In the genomic region with DNA sequence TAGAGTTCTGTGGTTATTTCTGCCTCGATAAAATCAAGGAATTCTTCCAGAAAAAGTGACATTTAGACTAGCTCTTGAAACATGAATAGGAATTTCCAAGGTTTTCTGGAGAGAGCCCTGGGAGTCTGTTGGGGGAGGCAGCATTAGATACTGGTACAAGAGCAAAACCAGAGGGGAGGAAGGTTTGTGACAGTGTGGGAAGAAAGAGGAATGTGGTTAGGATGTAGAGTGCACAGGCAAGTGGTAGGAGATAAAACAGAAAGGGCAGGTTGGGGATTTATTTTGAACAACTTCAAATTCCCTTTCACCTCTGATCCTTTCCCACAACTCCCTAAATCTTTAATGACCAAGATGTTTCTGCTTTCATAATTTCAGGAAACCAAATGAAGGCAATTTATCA, we compare ENCODE assay signal across 28 cellular contexts.
DNase-seq lines count a peak whose midpoint lies in the region; ATAC-seq, FAIRE-seq and TF ChIP-seq lines count a peak whose summit lies in the region.
"Had no signal": no experiment of that assay in that cellular context is flagged by ENCODE, and none has a peak within 500 bp of the region (broad histone marks: within the 10 kb centered on the region; RNA-seq: fewer than 3 reads in every experiment).

No MANE protein-coding gene starts in this region.

- H3K27me3 Mint-ChIP-seq in activated naive CD4-positive, alpha-beta T cell treated with anti-CD3 and anti-CD28 coated beads, Interleukin-2, amount 50 U/mL, for 24 hours = peaks cover 1% of the 10 kb centered on the region
- no peaks in the 10 kb centered on the region for H3K27me3 Mint-ChIP-seq in activated naive CD4-positive, alpha-beta T cell treated with anti-CD3 and anti-CD28 coated beads, Interleukin-2, amount 10 ng/mL, durations not matched to agents 7 days and 5 days

- no TSS peak for BruUV-seq in PC-3 (replicated peaks; lab: Mats Ljungman, UMichigan)

- no peaks in the 10 kb centered on the region for H3K9me3 Mint-ChIP-seq in activated naive CD4-positive, alpha-beta T cell treated with anti-CD3 and anti-CD28 coated beads, Interleukin-2, amount 50 U/mL, for 24 hours
- no peaks in the 10 kb centered on the region for H3K9me3 Mint-ChIP-seq in activated naive CD4-positive, alpha-beta T cell treated with anti-CD3 and anti-CD28 coated beads, Interleukin-2, amount 10 ng/mL, durations not matched to agents 7 days and 5 days

- H3K4me3 ChIP-seq in PC-3 (ENCODE audit: low read length) (no peak overlapping the region), fibroblast of villous mesenchyme (ENCODE audit: low read depth, low read length) (no peak overlapping the region)
- H3K4me3 ChIP-seq: HAP-1, K562, PC-9, SJSA1 had no signal

- H3F3A ChIP-seq in PC-3 (ENCODE audit: low read length, unreplicated experiment) = peaks cover under 1% of the 10 kb centered on the region

- no peaks in the 10 kb centered on the region for H3K9me3 ChIP-seq in PC-3 (ENCODE audit: low read length)
- H3K9me3 ChIP-seq: BE2C, HAP-1, SJSA1 had no signal

- intact Hi-C loops in PC-3 (cut with micrococcal nuclease) = loop anchor here (10.0 kb wide), 1 partner anchor 582 kb away; no protein-coding TSS in a partner anchor

- H3K79me2 ChIP-seq in PC-3 (ENCODE audit: low read length) = no peaks in the 10 kb centered on the region

- TF ChIP-seq CTCF in PC-3 (conservative IDR thresholded peaks at IDR 0.05; ENCODE audit: low read depth, low read length) (no peak), fibroblast of villous mesenchyme (IDR thresholded peaks at IDR 0.05; ENCODE audit: insufficient read depth, low read depth, low read length) (no peak)

- H3K4me2 ChIP-seq in PC-3 (ENCODE audit: low read length) = no peak overlapping the region
- H3K4me2 ChIP-seq: PC-9 had no signal

- CTCF ChIA-PET in activated naive CD4-positive, alpha-beta T cell treated with anti-CD3 and anti-CD28 coated beads, Interleukin-2, amount 10 ng/mL, durations not matched to agents 7 days and 5 days (lab: Charles Lee) = interaction anchor here (2.4 kb wide), 1 partner anchor 997 kb away, joined by 7 read pairs; no protein-coding TSS in a partner anchor
- CTCF ChIA-PET in PC-3 (lab: Charles Lee) = no interaction called here

- H2AFZ ChIP-seq in PC-3 (ENCODE audit: low read length) = 0 out of 2 replicates have a peak overlapping the region, but pooled peaks have one; percentile 17
- H2AFZ ChIP-seq: PC-9 had no signal

- peaks cover 14% of the 10 kb centered on the region for H3K4me1 ChIP-seq in PC-3 (ENCODE audit: insufficient read depth, low read length)
- H3K4me1 ChIP-seq: BE2C, HAP-1 had no signal

- no peaks in the 10 kb centered on the region for H3K36me3 Mint-ChIP-seq in activated naive CD4-positive, alpha-beta T cell treated with anti-CD3 and anti-CD28 coated beads, Interleukin-2, amount 50 U/mL, for 24 hours
- H3K36me3 Mint-ChIP-seq in activated naive CD4-positive, alpha-beta T cell treated with anti-CD3 and anti-CD28 coated beads, Interleukin-2, amount 10 ng/mL, durations not matched to agents 7 days and 5 days = no peaks in the 10 kb centered on the region
- H3K36me3 Mint-ChIP-seq: CD14-positive monocyte had no signal

- no peaks in the 10 kb centered on the region for H4K20me1 ChIP-seq in PC-3 (ENCODE audit: low read length)

- H3K4me1 Mint-ChIP-seq in activated naive CD4-positive, alpha-beta T cell treated with anti-CD3 and anti-CD28 coated beads, Interleukin-2, amount 50 U/mL, for 24 hours = no peaks in the 10 kb centered on the region
- no peaks in the 10 kb centered on the region for H3K4me1 Mint-ChIP-seq in activated naive CD4-positive, alpha-beta T cell treated with anti-CD3 and anti-CD28 coated beads, Interleukin-2, amount 10 ng/mL, durations not matched to agents 7 days and 5 days
- H3K4me1 Mint-ChIP-seq: CD14-positive monocyte had no signal

- ATAC-seq in PC-3 = no peak
- no peak for ATAC-seq in HG02870 (IDR thresholded peaks at IDR 0.05; ENCODE audit: unreplicated experiment)
- ATAC-seq: K562 had no signal

- H3K9me2 ChIP-seq in PC-3 (replicated peaks; ENCODE audit: low read length) = no peaks in the 10 kb centered on the region

- no peak for FAIRE-seq in GM12892 (lab: Jason Lieb, UNC)
- FAIRE-seq: GM18507, K562 had no signal

- no peak overlapping the region for H3K4me3 Mint-ChIP-seq in activated naive CD4-positive, alpha-beta T cell treated with anti-CD3 and anti-CD28 coated beads, Interleukin-2, amount 50 U/mL, for 24 hours
- H3K4me3 Mint-ChIP-seq in activated naive CD4-positive, alpha-beta T cell treated with anti-CD3 and anti-CD28 coated beads, Interleukin-2, amount 10 ng/mL, durations not matched to agents 7 days and 5 days = no peak overlapping the region
- H3K4me3 Mint-ChIP-seq: CD14-positive monocyte had no signal

- H3K27ac ChIP-seq in PC-3 (ENCODE audit: low read length) = no peak overlapping the region
- H3K27ac ChIP-seq: 22Rv1, PC-9, SJSA1 had no signal

- POLR2A ChIA-PET in PC-3 (lab: Charles Lee; ENCODE audit: unreplicated experiment) = no interaction called here

- no peak for DNase-seq in activated naive CD4-positive, alpha-beta T cell treated with anti-CD3 and anti-CD28 coated beads, Interleukin-2, amount 10 ng/mL, durations not matched to agents 7 days and 5 days
- no peak for DNase-seq in PC-3
- DNase-seq in fibroblast of villous mesenchyme (ENCODE audit: low read depth) = peak; percentile 47
- no peak for DNase-seq in CD1c-positive myeloid dendritic cell (ENCODE audit: extremely low spot score)
- DNase-seq in GM12892 (ENCODE audit: insufficient read length) = no peak
- DNase-seq: ACHN; BE2C; DMS153; DND-41; GOT3; Kasumi-1; MM.1S; NCI-H2029; NCI-H446 treated with DMSO at 0.1 percent for 48 hours; NCI-H526; NCI-H82; NK-92 treated with Interleukin-12 subunit alpha and Interleukin-12 subunit beta, amount 100 ng/mL, for 24 hours; PC-9; Right ventricle myocardium superior; RPMI8226 had no signal

- no peak overlapping the region for H3K9ac ChIP-seq in PC-3 (ENCODE audit: low read length)

- H3K36me3 ChIP-seq in PC-3 (ENCODE audit: low read depth, low read length) = no peaks in the 10 kb centered on the region
- H3K36me3 ChIP-seq: BE2C, HAP-1, SJSA1 had no signal

- peak overlapping the region; percentile 12 for H3K27ac Mint-ChIP-seq in activated naive CD4-positive, alpha-beta T cell treated with anti-CD3 and anti-CD28 coated beads, Interleukin-2, amount 50 U/mL, for 24 hours
- no peak overlapping the region for H3K27ac Mint-ChIP-seq in activated naive CD4-positive, alpha-beta T cell treated with anti-CD3 and anti-CD28 coated beads, Interleukin-2, amount 10 ng/mL, durations not matched to agents 7 days and 5 days
- H3K27ac Mint-ChIP-seq: CD14-positive monocyte had no signal

- no peaks in the 10 kb centered on the region for H3K27me3 ChIP-seq in PC-3 (ENCODE audit: low read length)
- H3K27me3 ChIP-seq: BE2C, SJSA1 had no signal

- no peak for TF ChIP-seq POLR2A in GM12892 (IDR thresholded peaks at IDR 0.05; ENCODE audit: low read depth, low read length)
